23 cellular contexts compared by ENCODE assay signal in genomic region chr12:108607981-108608600, GRCh38. TPM values are rescaled to one million over a fixed set of nuclear protein-coding genes. Genes with fewer than 3 reads are reported as not detected.
DNase-seq lines count a peak whose midpoint lies in the region; ATAC-seq and TF ChIP-seq lines count a peak whose summit lies in the region.
"Had no signal": no experiment of that assay in that cellular context is flagged by ENCODE, and none has a peak within 500 bp of the region (broad histone marks: within the 10 kb centered on the region; RNA-seq: fewer than 3 reads in every experiment).

No MANE protein-coding gene starts in this region.

- H3K36me3 ChIP-seq in neural progenitor cell (no peaks in the 10 kb centered on the region), testis (ENCODE audit: low read depth, missing control alignments) (no peaks in the 10 kb centered on the region)

- peaks cover 20% of the 10 kb centered on the region for H3F3A ChIP-seq in neural progenitor cell (ENCODE audit: low read depth)

- no peak overlapping the region for H4K8ac ChIP-seq in H9 (replicated peaks; ENCODE audit: insufficient read length, low read depth, low read length)

- H3K4me1 ChIP-seq in H9 (ENCODE audit: insufficient read depth, low read length) (no peaks in the 10 kb centered on the region), neural progenitor cell (no peaks in the 10 kb centered on the region), testis (peaks cover 10% of the 10 kb centered on the region)

- no peak overlapping the region for H2AK5ac ChIP-seq in H9 (ENCODE audit: insufficient read length, low read length)

- no peaks in the 10 kb centered on the region for H3K23me2 ChIP-seq in H9 (ENCODE audit: insufficient read length, low read depth, low read length, poor library complexity, severe bottlenecking)

- ATAC-seq in HG02981 (IDR thresholded peaks at IDR 0.05; ENCODE audit: unreplicated experiment): no peak
- ATAC-seq: HCT116, HepG2, K562, PC-3, SK-N-SH treated with all-trans-retinoic acid at 6 μM for 48 hours had no signal

- no peak overlapping the region for H3K18ac ChIP-seq in H9 (ENCODE audit: insufficient read length, low read depth, low read length)

- H2AFZ ChIP-seq in H9 (ENCODE audit: low read length) (no peak overlapping the region), neural progenitor cell (replicated peaks) (no peak overlapping the region)

- H3K4me1 Mint-ChIP-seq in H9 (peaks cover 21 to 37% of the 10 kb centered on the region in 2 experiments), endothelial cell (ENCODE audit: unreplicated experiment) (peaks cover 4% of the 10 kb centered on the region), neural progenitor cell (peaks cover 14% of the 10 kb centered on the region)

- H3K4me2 ChIP-seq in H9 (ENCODE audit: insufficient read depth, insufficient read length, low read length): no peak overlapping the region
- no peak overlapping the region for H3K4me2 ChIP-seq in neural progenitor cell

- H2BK15ac ChIP-seq in H9 (ENCODE audit: low read depth, low read length): no peak overlapping the region

- H3K27ac Mint-ChIP-seq in H9 (peak overlapping the region in 2 of 3 experiments; percentile 22 to 49; a peak in 4 of 7 replicates), endothelial cell (ENCODE audit: unreplicated experiment) (no peak overlapping the region), neural progenitor cell (peak overlapping the region; percentile 65)

- no peak overlapping the region for H3K4me3 ChIP-seq in neural progenitor cell
- no peak overlapping the region for H3K4me3 ChIP-seq in testis
- H3K4me3 ChIP-seq: K562 had no signal

- H3K27me3 ChIP-seq in H9 (ENCODE audit: insufficient read depth, low read length): no peaks in the 10 kb centered on the region
- no peaks in the 10 kb centered on the region for H3K27me3 ChIP-seq in neural progenitor cell
- H3K27me3 ChIP-seq in testis: no peaks in the 10 kb centered on the region

- H4K91ac ChIP-seq in H9 (ENCODE audit: insufficient read length, low read depth, low read length): no peak overlapping the region

- no peaks in the 10 kb centered on the region for H3K36me3 Mint-ChIP-seq in H9 (ENCODE audit: insufficient read depth in 1 of 3, low read depth in 3 of 3)
- no peaks in the 10 kb centered on the region for H3K36me3 Mint-ChIP-seq in endothelial cell (ENCODE audit: low read depth, unreplicated experiment)
- H3K36me3 Mint-ChIP-seq in neural progenitor cell: no peaks in the 10 kb centered on the region

- no peak overlapping the region for H3K9ac ChIP-seq in H9 (ENCODE audit: extremely low read depth, insufficient read length, low read length)
- no peak overlapping the region for H3K9ac ChIP-seq in neural progenitor cell

- H2BK12ac ChIP-seq in H9 (ENCODE audit: insufficient read length, low read depth, low read length): no peak overlapping the region

- WGBS in H9 (ENCODE audit: extremely low coverage, insufficient read length, low lambda C conversion rate): no CpG with 5 or more reads among the region's 10 CpGs
- 94 to 95% methylated on average over 10 of the region's 10 CpGs for WGBS in testis, 2 donors

- no peak overlapping the region for H2BK20ac ChIP-seq in H9 (ENCODE audit: low read depth, low read length, poor library complexity, severe bottlenecking)

- no peak overlapping the region for H3K27ac ChIP-seq in H9 (ENCODE audit: insufficient read length, low read depth, low read length)
- no peak overlapping the region for H3K27ac ChIP-seq in neural progenitor cell
- H3K27ac ChIP-seq in testis: no peak overlapping the region

- no peak overlapping the region for H4K5ac ChIP-seq in H9 (ENCODE audit: insufficient read length, low read depth, low read length)

- no peak for DNase-seq in H9
- DNase-seq in endothelial cell (ENCODE audit: low spot score): no peak
- no peak for DNase-seq in neural progenitor cell (ENCODE audit: low spot score)
- DNase-seq in stimulated activated CD4-positive, alpha-beta T cell treated with anti-CD3 and anti-CD28 coated beads, Interleukin-1b, Interleukin-23, amount 100 ng/mL, for 48 hours: no peak
- DNase-seq in DMS79 (lab: John Stamatoyannopoulos, UW): no peak
- no peak for DNase-seq in testis
- DNase-seq: Calu3; GOT3; Kasumi-1; NCI-H1105 treated with DMSO at 0.1 percent for 48 hours; NCI-H146; NCI-H1930; NCI-H446 treated with DMSO at 0.1 percent for 48 hours; NCI-H526; NCI-H82; NK-92 treated with Interleukin-12 subunit alpha and Interleukin-12 subunit beta, amount 100 ng/mL, for 24 hours; PC-3 had no signal

- no peaks in the 10 kb centered on the region for H4K20me1 ChIP-seq in H9 (ENCODE audit: control insufficient read depth, insufficient read depth, insufficient read length)
- H4K20me1 ChIP-seq in neural progenitor cell (ENCODE audit: low read depth): no peaks in the 10 kb centered on the region

- no peaks in the 10 kb centered on the region for H3K79me1 ChIP-seq in H9 (ENCODE audit: insufficient read depth, low read depth, low read length, poor library complexity, severe bottlenecking)

- no peak overlapping the region for H3K23ac ChIP-seq in H9 (ENCODE audit: insufficient read length, low read depth, low read length)

- intact Hi-C loops in testis (cut with DNase I; ENCODE audit: low total_unique reads): no loop called here

- no peak overlapping the region for H3T11ph ChIP-seq in H9 (ENCODE audit: low read length)

- H3K9me3 ChIP-seq in H9 (ENCODE audit: control insufficient read depth, low read depth, low read length): no peaks in the 10 kb centered on the region
- H3K9me3 ChIP-seq in neural progenitor cell (ENCODE audit: low read depth): no peaks in the 10 kb centered on the region
- H3K9me3 ChIP-seq in testis: no peaks in the 10 kb centered on the region

- TF ChIP-seq CTCF in H9 (conservative IDR thresholded peaks at IDR 0.05) (no peak), endothelial cell (IDR thresholded peaks at IDR 0.05; ENCODE audit: unreplicated experiment) (no peak), neural progenitor cell (IDR thresholded peaks at IDR 0.05) (no peak), testis (IDR thresholded peaks at IDR 0.05) (no peak)

- no peak overlapping the region for H3K4ac ChIP-seq in H9 (ENCODE audit: low read depth, low read length)

- peak overlapping the region in 1 of 2 experiments; percentile 40; a peak in 1 of 5 replicates for H3K4me3 Mint-ChIP-seq in H9
- H3K4me3 Mint-ChIP-seq in endothelial cell (ENCODE audit: unreplicated experiment): peak overlapping the region; percentile 25
- H3K4me3 Mint-ChIP-seq in neural progenitor cell: no peak overlapping the region

- H3K14ac ChIP-seq in H9 (ENCODE audit: insufficient read depth, low read length): no peak overlapping the region

- H3K79me2 ChIP-seq in H9 (ENCODE audit: insufficient read depth, low read length) (no peaks in the 10 kb centered on the region), neural progenitor cell (ENCODE audit: low read depth) (no peaks in the 10 kb centered on the region)

- H3K56ac ChIP-seq in H9 (ENCODE audit: insufficient read length, low read depth, low read length): no peak overlapping the region

- TF ChIP-seq POLR2A in testis (IDR thresholded peaks at IDR 0.05): no peak

- H2BK120ac ChIP-seq in H9 (ENCODE audit: low read depth, low read length, poor library complexity, severe bottlenecking): no peak overlapping the region

- H3K9me3 Mint-ChIP-seq in H9: no peaks in the 10 kb centered on the region; a peak in 1 of 5 replicates
- no peaks in the 10 kb centered on the region for H3K9me3 Mint-ChIP-seq in endothelial cell (ENCODE audit: unreplicated experiment)
- H3K9me3 Mint-ChIP-seq in neural progenitor cell: no peaks in the 10 kb centered on the region

- H3K27me3 Mint-ChIP-seq in H9 (ENCODE audit: low read depth) (peaks cover 1% of the 10 kb centered on the region; the same call in 1 of the 2 replicates), endothelial cell (ENCODE audit: unreplicated experiment) (peaks cover 11% of the 10 kb centered on the region), neural progenitor cell (ENCODE audit: insufficient read depth, low read depth) (peaks cover 28% of the 10 kb centered on the region)

- H2BK5ac ChIP-seq in H9 (ENCODE audit: insufficient read length, low read length): no peak overlapping the region

RNA-seq across cellular contexts. Expression of gene TMEM119, which starts 10.2 kb away (rescaled TPM):
- total RNA-seq in H9 (2021): not detected in 2 replicates
- 0.36 TPM for total RNA-seq in endothelial cell (ENCODE audit: unreplicated experiment)
- 0.97 and 2.0 TPM in 2 replicates for total RNA-seq in neural progenitor cell (ENCODE audit: low replicate concordance)
- total RNA-seq in testis: 1 to 10 TPM; 5.3 to 9.6 TPM
- polyA plus RNA-seq in testis (ENCODE audit: insufficient read depth, low read depth, low replicate concordance): 17.1 TPM
- total RNA-seq: A673, Calu3, HepG2, PC-3 had no signal
- polyA plus RNA-seq: HepG2, K562 had no signal

RNA-seq across cellular contexts. Expression of gene SELPLG, which starts 25.6 kb away (rescaled TPM):
- total RNA-seq in H9 (2021) (0.09 and 0.15 TPM in 2 replicates), endothelial cell (ENCODE audit: unreplicated experiment) (1.6 TPM), neural progenitor cell (ENCODE audit: low replicate concordance) (not detected in 2 replicates), testis (1 to 10 TPM; 1.1 to 2.7 TPM)
- polyA plus RNA-seq in testis (ENCODE audit: insufficient read depth, low read depth, low replicate concordance): 10.4 TPM
- total RNA-seq: HepG2 had no signal

RNA-seq across cellular contexts. Expression of gene ISCU, which starts 45.7 kb away (rescaled TPM):
- total RNA-seq in H9 (2021) (63.9 and 64.9 TPM in 2 replicates), endothelial cell (ENCODE audit: unreplicated experiment) (67.8 TPM), neural progenitor cell (ENCODE audit: low replicate concordance) (78.9 TPM in 2 replicates), testis (100 to 1,000 TPM; 221 to 238 TPM)
- 217 TPM for polyA plus RNA-seq in testis (ENCODE audit: insufficient read depth, low read depth, low replicate concordance)

RNA-seq across cellular contexts. Expression of gene SART3, which starts 47.1 kb away (rescaled TPM):
- total RNA-seq in H9 (2021): 80.7 and 89.4 TPM in 2 replicates
- 67.8 TPM for total RNA-seq in endothelial cell (ENCODE audit: unreplicated experiment)
- total RNA-seq in neural progenitor cell (ENCODE audit: low replicate concordance): 79.0 and 116 TPM in 2 replicates
- 100 to 1,000 TPM; 115 to 116 TPM for total RNA-seq in testis
- polyA plus RNA-seq in testis (ENCODE audit: insufficient read depth, low read depth, low replicate concordance): 48.6 TPM
